In genomic region chr21:30223596-30223995, GRCh38 we compare ENCODE assay signal across 26 cellular contexts. TPM values are rescaled to one million over a fixed set of nuclear protein-coding genes. Genes with fewer than 3 reads are reported as not detected.
"Had no signal": no experiment of that assay in that cellular context is flagged by ENCODE, and none has a peak within 500 bp of the region (broad histone marks: within the 10 kb centered on the region; RNA-seq: fewer than 3 reads in every experiment).

No MANE protein-coding gene starts in this region.

- FAIRE-seq: HepG2, RCC 7860 had no signal

- H3K4me3 Mint-ChIP-seq: activated CD4-positive, alpha-beta T cell treated with anti-CD3 and anti-CD28 coated beads for 36 hours; activated CD8-positive, alpha-beta T cell treated with anti-CD3 and anti-CD28 coated beads, Interleukin-2, amount 10 ng/mL, durations not matched to agents 7 days and 5 days; activated naive CD8-positive, alpha-beta T cell treated with anti-CD3 and anti-CD28 coated beads, Interleukin-2, amount 10 ng/mL, durations not matched to agents 7 days and 5 days had no signal

- H3K9me3 ChIP-seq: adrenal gland, MG63 had no signal

- H3K36me3 ChIP-seq: adrenal gland, MG63, WERI-Rb-1 had no signal

- DNase-seq: activated CD4-positive, alpha-beta T cell treated with anti-CD3 and anti-CD28 coated beads for 36 hours; activated CD4-positive, alpha-beta T cell treated with anti-CD3 and anti-CD28 coated beads, Interleukin-2, amount 50 U/mL, for 1 hour; activated CD8-positive, alpha-beta memory T cell treated with anti-CD3 and anti-CD28 coated beads, Interleukin-2, amount 50 U/mL, for 48 hours; activated CD8-positive, alpha-beta T cell treated with anti-CD3 and anti-CD28 coated beads, Interleukin-2, amount 10 ng/mL, durations not matched to agents 7 days and 5 days; activated naive CD4-positive, alpha-beta T cell treated with anti-CD3 and anti-CD28 coated beads, Interleukin-2, amount 50 U/mL, for 16 hours; activated naive CD8-positive, alpha-beta T cell treated with anti-CD3 and anti-CD28 coated beads, Interleukin-2, amount 10 ng/mL, durations not matched to agents 7 days and 5 days; activated T-cell treated with anti-CD3 and anti-CD28 coated beads, Interleukin-2, amount 50 U/mL, for 1 hour; adrenal gland; anterior cingulate cortex; MG63; MV-4-11; NCI-H1105; NCI-H1436; NCI-H1694 treated with DMSO at 0.1 percent for 48 hours; NCI-H2029 treated with DMSO at 0.1 percent for 48 hours; NCI-H510A treated with DMSO at 0.1 percent for 48 hours; NCI-H69; NK-92 treated with Interleukin-12 subunit alpha and Interleukin-12 subunit beta, amount 100 ng/mL, for 24 hours; SIG-M5; T-helper 2 cell; T1000; WERI-Rb-1 had no signal

- ATAC-seq: activated CD4-positive, alpha-beta T cell treated with anti-CD3 and anti-CD28 coated beads for 36 hours; activated CD8-positive, alpha-beta T cell treated with anti-CD3 and anti-CD28 coated beads, Interleukin-2, amount 10 ng/mL, durations not matched to agents 7 days and 5 days; HepG2 had no signal

- H3K27ac Mint-ChIP-seq: activated CD4-positive, alpha-beta T cell treated with anti-CD3 and anti-CD28 coated beads for 36 hours; activated CD8-positive, alpha-beta T cell treated with anti-CD3 and anti-CD28 coated beads, Interleukin-2, amount 10 ng/mL, durations not matched to agents 7 days and 5 days; activated naive CD8-positive, alpha-beta T cell treated with anti-CD3 and anti-CD28 coated beads, Interleukin-2, amount 10 ng/mL, durations not matched to agents 7 days and 5 days had no signal

- H3K27ac ChIP-seq: adrenal gland, KMS-11, WERI-Rb-1 had no signal

- H3K4me2 ChIP-seq: KMS-11 had no signal

- H3K4me1 Mint-ChIP-seq: activated CD4-positive, alpha-beta T cell treated with anti-CD3 and anti-CD28 coated beads for 36 hours; activated naive CD8-positive, alpha-beta T cell treated with anti-CD3 and anti-CD28 coated beads, Interleukin-2, amount 10 ng/mL, durations not matched to agents 7 days and 5 days had no signal

- H3K9ac ChIP-seq: KMS-11 had no signal

- H3K9me3 Mint-ChIP-seq: activated naive CD8-positive, alpha-beta T cell treated with anti-CD3 and anti-CD28 coated beads, Interleukin-2, amount 10 ng/mL, durations not matched to agents 7 days and 5 days had no signal

- H3K4me3 ChIP-seq: adrenal gland, MG63 had no signal

- H3K36me3 Mint-ChIP-seq: activated naive CD8-positive, alpha-beta T cell treated with anti-CD3 and anti-CD28 coated beads, Interleukin-2, amount 10 ng/mL, durations not matched to agents 7 days and 5 days had no signal

- H3K27me3 ChIP-seq: adrenal gland, MG63 had no signal

- H3K27me3 Mint-ChIP-seq: activated naive CD8-positive, alpha-beta T cell treated with anti-CD3 and anti-CD28 coated beads, Interleukin-2, amount 10 ng/mL, durations not matched to agents 7 days and 5 days had no signal

RNA-seq across cellular contexts. Expression of gene CLDN8, which starts 7.7 kb away (rescaled TPM):
- total RNA-seq: activated CD4-positive, alpha-beta T cell treated with anti-CD3 and anti-CD28 coated beads for 36 hours; activated CD8-positive, alpha-beta T cell treated with anti-CD3 and anti-CD28 coated beads, Interleukin-2, amount 10 ng/mL, durations not matched to agents 7 days and 5 days; activated naive CD8-positive, alpha-beta T cell treated with anti-CD3 and anti-CD28 coated beads, Interleukin-2, amount 10 ng/mL, durations not matched to agents 7 days and 5 days; HepG2 had no signal
- polyA plus RNA-seq: adrenal gland, HepG2 had no signal

RNA-seq across cellular contexts. Expression of gene CLDN17, which starts 57.0 kb away (rescaled TPM):
- total RNA-seq: activated CD4-positive, alpha-beta T cell treated with anti-CD3 and anti-CD28 coated beads for 36 hours; activated CD8-positive, alpha-beta T cell treated with anti-CD3 and anti-CD28 coated beads, Interleukin-2, amount 10 ng/mL, durations not matched to agents 7 days and 5 days; activated naive CD8-positive, alpha-beta T cell treated with anti-CD3 and anti-CD28 coated beads, Interleukin-2, amount 10 ng/mL, durations not matched to agents 7 days and 5 days; adrenal gland; bronchial epithelial cell; HepG2 had no signal
- polyA plus RNA-seq: adrenal gland, HepG2 had no signal

RNA-seq across cellular contexts. Expression of gene KRTAP24-1, which starts 59.2 kb away (rescaled TPM):
- total RNA-seq: activated CD4-positive, alpha-beta T cell treated with anti-CD3 and anti-CD28 coated beads for 36 hours; activated CD8-positive, alpha-beta T cell treated with anti-CD3 and anti-CD28 coated beads, Interleukin-2, amount 10 ng/mL, durations not matched to agents 7 days and 5 days; activated naive CD8-positive, alpha-beta T cell treated with anti-CD3 and anti-CD28 coated beads, Interleukin-2, amount 10 ng/mL, durations not matched to agents 7 days and 5 days; adrenal gland; bronchial epithelial cell; HepG2 had no signal
- polyA plus RNA-seq: adrenal gland, HepG2 had no signal
